ENCODE assay signal across 8 cellular contexts in the genomic region with DNA sequence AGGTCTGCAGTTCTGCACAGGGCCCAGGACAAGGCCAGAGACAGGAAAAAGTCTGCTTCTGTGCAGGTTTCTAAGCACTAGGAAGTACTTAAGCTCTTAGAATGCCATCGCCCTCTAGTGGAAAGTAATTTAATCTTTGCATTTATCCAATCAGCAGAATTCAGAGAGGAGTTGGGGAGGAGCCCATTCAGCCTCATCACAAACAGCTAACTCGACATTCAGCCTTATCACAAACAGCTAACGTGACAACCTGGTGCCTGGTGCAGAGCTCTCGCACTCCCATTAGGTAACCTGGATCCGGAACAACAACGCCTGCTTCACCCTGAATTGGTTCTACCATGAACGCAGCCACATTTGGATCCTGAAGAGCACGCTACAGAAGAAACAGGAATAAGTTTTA. TPM values are rescaled to one million over a fixed set of nuclear protein-coding genes. Genes with fewer than 3 reads are reported as not detected.
DNase-seq lines count a peak whose midpoint lies in the region; ATAC-seq and TF ChIP-seq lines count a peak whose summit lies in the region.

No MANE protein-coding gene starts in this region.

- H3K4me3 Mint-ChIP-seq in activated B cell treated with CpG ODN at 0.5 μM for 24 hours: no peak overlapping the region

- TF ChIP-seq CTCF in activated B cell treated with CpG ODN at 0.5 μM for 24 hours (IDR thresholded peaks at IDR 0.05): no peak

- H3K4me1 Mint-ChIP-seq in activated B cell treated with CpG ODN at 0.5 μM for 24 hours: peaks cover 9% of the 10 kb centered on the region

- DNase-seq in DMS 273 treated with DMSO at 0.1 percent for 48 hours (lab: John Stamatoyannopoulos, UW) (peak; percentile 28), NCI-H446 (lab: John Stamatoyannopoulos, UW) (peak; percentile 21 to 68), activated B cell treated with CpG ODN at 0.5 μM for 24 hours (no peak), fibroblast of the conjunctiva (ENCODE audit: low read depth) (peak; percentile 78), non-pigmented ciliary epithelial cell (ENCODE audit: low read depth) (peak; percentile 46), epidermal melanocyte (ENCODE audit: insufficient read length, low spot score) (no peak)

- no peaks in the 10 kb centered on the region for H3K9me3 Mint-ChIP-seq in activated B cell treated with CpG ODN at 0.5 μM for 24 hours

- ATAC-seq in GM19395 (IDR thresholded peaks at IDR 0.05; ENCODE audit: unreplicated experiment) (peak; percentile 87), HG03439 (IDR thresholded peaks at IDR 0.05; ENCODE audit: unreplicated experiment) (peak; percentile 93), activated B cell treated with CpG ODN at 0.5 μM for 24 hours (ENCODE audit: low read depth) (peak; percentile 100)

- POLR2A ChIA-PET in activated B cell treated with CpG ODN at 0.5 μM for 24 hours (lab: Charles Lee): interaction anchor here (0.6 to 1.6 kb wide), 3 partner anchors 13 to 237 kb away, joined by 5 to 7 read pairs (median 6); a partner anchor contains a TSS

- intact Hi-C loops in activated B cell treated with CpG ODN at 0.5 μM for 24 hours (cut with micrococcal nuclease): loop anchor here (1.0 kb wide), 5 partner anchors 14 to 821 kb away; a partner anchor contains a TSS

- peaks cover 67% of the 10 kb centered on the region for H3K36me3 Mint-ChIP-seq in activated B cell treated with CpG ODN at 0.5 μM for 24 hours (ENCODE audit: low read depth)

- H3K27ac Mint-ChIP-seq in activated B cell treated with CpG ODN at 0.5 μM for 24 hours: peak overlapping the region; percentile 59

- CTCF ChIA-PET in activated B cell treated with CpG ODN at 0.5 μM for 24 hours (lab: Charles Lee): interaction anchor here (0.6 to 2.9 kb wide), 16 partner anchors 9 to 821 kb away, joined by 3 to 55 read pairs (median 4); a partner anchor contains a TSS

- no peaks in the 10 kb centered on the region for H3K27me3 Mint-ChIP-seq in activated B cell treated with CpG ODN at 0.5 μM for 24 hours

RNA-seq across cellular contexts. Expression of a gene that starts 15.2 kb away (rescaled TPM):
- total RNA-seq in activated B cell treated with CpG ODN at 0.5 μM for 24 hours: 19.6 and 20.1 TPM in 2 replicates

RNA-seq across cellular contexts. Expression of a gene that starts 46.3 kb away (rescaled TPM):
- total RNA-seq in activated B cell treated with CpG ODN at 0.5 μM for 24 hours: not detected in 2 replicates

RNA-seq across cellular contexts. Expression of a gene that starts 58.1 kb away (rescaled TPM):
- 21.0 and 22.9 TPM in 2 replicates for total RNA-seq in activated B cell treated with CpG ODN at 0.5 μM for 24 hours

Comparison
In these comparisons a context has a peak if more than half of its experiments do, and no peak if none do; other contexts are left out.
1. DNase-seq: peak in DMS 273 treated with DMSO at 0.1 percent for 48 hours (single experiment), NCI-H446 (2 of 2), fibroblast of the conjunctiva (single experiment) and non-pigmented ciliary epithelial cell (single experiment); none in activated B cell treated with CpG ODN at 0.5 μM for 24 hours (single experiment) and epidermal melanocyte (single experiment).
2. Peak in every context shown above with its lines, with median percentiles within 50 percentile points of each other: ATAC-seq.